ENCODE assay signal across 13 cellular contexts in the genomic region with DNA sequence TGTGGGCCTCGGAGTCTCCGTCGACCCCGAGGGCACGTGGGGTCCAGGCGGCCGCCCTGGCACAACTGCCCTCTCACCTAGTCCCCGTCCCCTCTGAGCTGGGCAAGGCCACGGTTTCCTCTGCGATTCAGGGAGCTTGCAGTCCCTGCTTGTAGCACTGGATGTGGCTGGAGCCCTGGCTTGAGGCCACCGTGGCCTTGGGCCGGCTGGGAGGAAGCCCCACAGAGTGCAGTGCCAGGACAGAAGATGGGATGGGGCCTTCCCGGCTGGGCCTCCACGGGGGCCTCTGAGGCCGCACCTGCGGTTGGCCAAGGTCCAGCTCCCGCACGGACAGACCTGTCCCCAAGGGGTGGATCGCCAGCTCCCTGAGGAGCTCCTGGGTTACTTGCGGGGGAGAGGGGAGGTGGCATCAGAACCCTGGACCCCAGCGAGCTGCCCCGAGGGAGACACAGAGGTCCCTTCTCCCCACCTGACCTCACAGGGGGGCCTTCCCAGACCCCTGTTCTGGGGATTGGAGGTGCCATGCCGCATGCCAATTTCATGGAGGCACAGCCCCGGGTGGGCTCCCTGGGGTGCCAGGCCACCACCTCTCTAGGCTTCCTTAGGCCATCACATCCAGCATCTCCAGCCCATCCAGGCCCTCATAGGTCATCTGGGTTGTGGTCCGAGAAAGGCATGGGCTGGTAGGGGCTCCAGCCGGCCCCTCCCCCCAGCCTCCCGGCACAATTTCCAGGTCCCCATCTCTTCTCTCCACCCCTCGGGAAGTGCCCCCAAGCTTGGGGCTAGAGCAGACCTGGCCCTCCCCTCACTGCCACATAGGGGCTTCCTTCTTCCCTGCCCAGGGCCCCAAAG.
A peak's percentile ranks its signal among the peaks of the same experiment; 100 is the strongest.
DNase-seq lines count a peak whose midpoint lies in the region; FAIRE-seq and TF ChIP-seq lines count a peak whose summit lies in the region.
"Had no signal": no experiment of that assay in that cellular context is flagged by ENCODE, and none has a peak within 500 bp of the region (broad histone marks: within the 10 kb centered on the region; RNA-seq: fewer than 3 reads in every experiment).

No MANE protein-coding gene starts in this region.

- H3K4me1 ChIP-seq in mesodermal cell (ENCODE audit: control insufficient read depth, insufficient read depth, low read length, poor library complexity, severe bottlenecking): peaks cover 32% of the 10 kb centered on the region
- peaks cover 21 to 57% (median 54%) of the 10 kb centered on the region in 4 donors for H3K4me1 ChIP-seq in tibial artery

- DNase-seq in activated naive CD4-positive, alpha-beta T cell treated with anti-CD3 and anti-CD28 coated beads, Interleukin-2, amount 10 ng/mL, durations not matched to agents 7 days and 5 days: no peak
- no peak for DNase-seq in activated naive CD4-positive, alpha-beta T cell treated with anti-CD3 and anti-CD28 coated beads, Interleukin-2, amount 50 U/mL, for 16 hours
- DNase-seq in cerebellum (ENCODE audit: low spot score) (peak; percentile 69), tibial artery (no peak), GM10248 (ENCODE audit: extremely low spot score) (no peak), GM19239 (ENCODE audit: insufficient read length, low spot score) (no peak)
- DNase-seq in stimulated activated CD4-positive, alpha-beta T cell treated with anti-CD3 and anti-CD28 coated beads, Interleukin-12 subunit alpha, Interleukin-12 subunit beta, amount 100 ng/mL, for 4 hours: no peak
- DNase-seq: cerebellar nuclear complex, kidney, NCI-H1417 treated with DMSO at 0.1 percent for 48 hours, occipital lobe had no signal

- H3K9me3 Mint-ChIP-seq in activated naive CD4-positive, alpha-beta T cell treated with anti-CD3 and anti-CD28 coated beads, Interleukin-2, amount 10 ng/mL, durations not matched to agents 7 days and 5 days: no peaks in the 10 kb centered on the region

- TF ChIP-seq CTCF in tibial artery (IDR thresholded peaks at IDR 0.05): no peak
- TF ChIP-seq CTCF in GM10248 (IDR thresholded peaks at IDR 0.05; ENCODE audit: control extremely low read depth, extremely low read depth, low read depth, missing control alignments): no peak

- no peak overlapping the region for H3K4me3 Mint-ChIP-seq in activated naive CD4-positive, alpha-beta T cell treated with anti-CD3 and anti-CD28 coated beads, Interleukin-2, amount 10 ng/mL, durations not matched to agents 7 days and 5 days

- H3K27ac Mint-ChIP-seq in activated naive CD4-positive, alpha-beta T cell treated with anti-CD3 and anti-CD28 coated beads, Interleukin-2, amount 10 ng/mL, durations not matched to agents 7 days and 5 days: peak overlapping the region; percentile 58

- no peaks in the 10 kb centered on the region for H3K27me3 ChIP-seq in tibial artery

- H3K4me1 Mint-ChIP-seq in activated naive CD4-positive, alpha-beta T cell treated with anti-CD3 and anti-CD28 coated beads, Interleukin-2, amount 10 ng/mL, durations not matched to agents 7 days and 5 days: peaks cover 27% of the 10 kb centered on the region

- CTCF ChIA-PET in activated naive CD4-positive, alpha-beta T cell treated with anti-CD3 and anti-CD28 coated beads, Interleukin-2, amount 10 ng/mL, durations not matched to agents 7 days and 5 days (lab: Charles Lee): interaction anchor here (1.0 to 1.8 kb wide), 2 partner anchors 77 to 115 kb away, joined by 3 to 5 read pairs; no protein-coding TSS in a partner anchor
- CTCF ChIA-PET in GM10248 (lab: Yijun Ruan, JAX): interaction anchor here (1.9 kb wide), 1 partner anchor 22 kb away, joined by 5 read pairs; no protein-coding TSS in a partner anchor

- H3K27ac ChIP-seq in mesodermal cell (ENCODE audit: low read depth, low read length, severe bottlenecking) (peak overlapping the region; percentile 10), tibial artery (peak overlapping the region; percentile 90 to 93)

- FAIRE-seq in GM19239 (lab: Jason Lieb, UNC): no peak
- FAIRE-seq: kidney had no signal

- 96 to 97% methylated on average over 23 to 27 of the region's 28 CpGs for WGBS in mesodermal cell (ENCODE audit: insufficient coverage in 2 of 2), 2 experiments

- H3K36me3 Mint-ChIP-seq in activated naive CD4-positive, alpha-beta T cell treated with anti-CD3 and anti-CD28 coated beads, Interleukin-2, amount 10 ng/mL, durations not matched to agents 7 days and 5 days: peaks cover 24% of the 10 kb centered on the region

- peaks cover 40% of the 10 kb centered on the region for H3K36me3 ChIP-seq in mesodermal cell (ENCODE audit: control insufficient read depth, insufficient read depth, low read length)
- peaks cover 33 to 42% (median 38%) of the 10 kb centered on the region in 3 donors for H3K36me3 ChIP-seq in tibial artery

- intact Hi-C loops in tibial artery (cut with DNase I; ENCODE audit: low total_unique reads): loop anchor here (5.0 to 10.0 kb wide), 3 partner anchors 74 to 106 kb away; no protein-coding TSS in a partner anchor

- H3K9me3 ChIP-seq in mesodermal cell (ENCODE audit: control insufficient read depth, low read length) (no peaks in the 10 kb centered on the region), tibial artery (no peaks in the 10 kb centered on the region)

- no peaks in the 10 kb centered on the region for H3K27me3 Mint-ChIP-seq in activated naive CD4-positive, alpha-beta T cell treated with anti-CD3 and anti-CD28 coated beads, Interleukin-2, amount 10 ng/mL, durations not matched to agents 7 days and 5 days

- POLR2A ChIA-PET in GM10248 (lab: Yijun Ruan, JAX): no interaction called here

- H3K4me3 ChIP-seq in mesodermal cell (ENCODE audit: extremely low read depth, insufficient read depth, low read length, poor library complexity, severe bottlenecking) (no peak overlapping the region), tibial artery (no peak overlapping the region)
- H3K4me3 ChIP-seq: SK-N-MC had no signal
